Comparison of ENCODE assay signal across 22 cellular contexts in genomic region chr5:132877466-132877865, GRCh38. TPM values are rescaled to one million over a fixed set of nuclear protein-coding genes. Genes with fewer than 3 reads are reported as not detected.
DNase-seq lines count a peak whose midpoint lies in the region; ATAC-seq, FAIRE-seq and TF ChIP-seq lines count a peak whose summit lies in the region.
"Had no signal": no experiment of that assay in that cellular context is flagged by ENCODE, and none has a peak within 500 bp of the region (broad histone marks: within the 10 kb centered on the region; RNA-seq: fewer than 3 reads in every experiment).

No MANE protein-coding gene starts in this region.

- WGBS in psoas muscle, 3 donors, result 72 to 84% (median 73%) methylated on average over 2 of the region's 2 CpGs

- DNase-seq in astrocyte (ENCODE audit: low read depth) (no peak), chondrocyte (ENCODE audit: low spot score) (no peak), left lung (no peak), psoas muscle (no peak), NCI-H82 treated with DMSO at 0.1 percent for 48 hours (lab: John Stamatoyannopoulos, UW; ENCODE audit: unreplicated experiment) (no peak)
- DNase-seq in effector CD4-positive, alpha-beta T cell, result no peak
- DNase-seq: Caco-2; CD4-positive, CD25-positive, alpha-beta regulatory T cell; DMS153; Karpas-422; MG63; NCI-H1092; NCI-H146; NCI-H2081 treated with DMSO at 0.1 percent for 48 hours; NCI-H510A; NCI-H774 had no signal

- H3K27me3 ChIP-seq in astrocyte (ENCODE audit: insufficient read depth, low read length) (no peaks in the 10 kb centered on the region), left lung (no peaks in the 10 kb centered on the region), psoas muscle (ENCODE audit: insufficient read depth in 3 of 3, low read length in 2 of 3) (no peaks in the 10 kb centered on the region)
- H3K27me3 ChIP-seq: MG63 had no signal

- H3K4me3 ChIP-seq in astrocyte (ENCODE audit: insufficient read depth, low read depth, low read length) (no peak overlapping the region), left lung (no peak overlapping the region), psoas muscle (no peak overlapping the region)
- H3K4me3 ChIP-seq: MG63 had no signal

- no peak overlapping the region for H3K4me2 ChIP-seq in astrocyte (ENCODE audit: low read length)

- H3K79me2 ChIP-seq in astrocyte (ENCODE audit: insufficient read depth, low read length), result peaks cover 11% of the 10 kb centered on the region

- H3K9me3 ChIP-seq in astrocyte (ENCODE audit: insufficient read depth, low read depth, low read length) (no peaks in the 10 kb centered on the region), left lung (no peaks in the 10 kb centered on the region), psoas muscle (no peaks in the 10 kb centered on the region)
- H3K9me3 ChIP-seq: Caco-2, MG63 had no signal

- H3K27me3 Mint-ChIP-seq in astrocyte (ENCODE audit: low read depth, unreplicated experiment), result no peaks in the 10 kb centered on the region
- no peaks in the 10 kb centered on the region for H3K27me3 Mint-ChIP-seq in chondrocyte (ENCODE audit: low read depth)
- H3K27me3 Mint-ChIP-seq: B cell; CD4-positive, CD25-positive, alpha-beta regulatory T cell had no signal

- no peak overlapping the region for H3K4me3 Mint-ChIP-seq in astrocyte (ENCODE audit: unreplicated experiment)
- no peak overlapping the region for H3K4me3 Mint-ChIP-seq in chondrocyte (ENCODE audit: unreplicated experiment)
- H3K4me3 Mint-ChIP-seq: B cell; CD4-positive, CD25-positive, alpha-beta regulatory T cell had no signal

- TF ChIP-seq CTCF in astrocyte (IDR thresholded peaks at IDR 0.05; ENCODE audit: insufficient read depth, low read depth, low read length) (no peak), chondrocyte (IDR thresholded peaks at IDR 0.05) (no peak), left lung (IDR thresholded peaks at IDR 0.05) (no peak), psoas muscle (IDR thresholded peaks at IDR 0.05) (no peak)

- H3K4me1 Mint-ChIP-seq in astrocyte (ENCODE audit: low read depth, unreplicated experiment) (peaks cover 30% of the 10 kb centered on the region), chondrocyte (ENCODE audit: low read depth) (peaks cover 33% of the 10 kb centered on the region)
- H3K4me1 Mint-ChIP-seq: B cell had no signal

- peaks cover 11% of the 10 kb centered on the region for H3K4me1 ChIP-seq in astrocyte (ENCODE audit: insufficient read depth, low read length)
- H3K4me1 ChIP-seq in left lung, result no peaks in the 10 kb centered on the region
- peaks cover 28% of the 10 kb centered on the region for H3K4me1 ChIP-seq in psoas muscle

- FAIRE-seq in astrocyte (lab: Jason Lieb, UNC), result no peak
- FAIRE-seq: GM12892, H1 had no signal

- H2AFZ ChIP-seq in astrocyte (ENCODE audit: low read depth, low read length), result no peak overlapping the region

- H3K36me3 ChIP-seq in astrocyte (ENCODE audit: insufficient read depth, low read length) (peaks cover 54% of the 10 kb centered on the region), left lung (peaks cover 0 to 72% of the 10 kb centered on the region in 2 donors), psoas muscle (ENCODE audit: insufficient read depth in 1 of 2, low read depth in 1 of 2) (peaks cover 6 to 82% of the 10 kb centered on the region in 2 donors)

- H3K27ac Mint-ChIP-seq in astrocyte (ENCODE audit: unreplicated experiment) (peak overlapping the region; percentile 66), chondrocyte (ENCODE audit: unreplicated experiment) (peak overlapping the region; percentile 49)
- H3K27ac Mint-ChIP-seq: B cell; CD4-positive, CD25-positive, alpha-beta regulatory T cell had no signal

- peaks cover 33% of the 10 kb centered on the region for H4K20me1 ChIP-seq in astrocyte (ENCODE audit: insufficient read depth, low read length)

- peak; percentile 14 for ATAC-seq in left lung
- no peak for ATAC-seq in psoas muscle
- no peak for ATAC-seq in GM18520 (IDR thresholded peaks at IDR 0.05; ENCODE audit: unreplicated experiment)
- ATAC-seq: PC-3 had no signal

- peaks cover 27% of the 10 kb centered on the region for H3K36me3 Mint-ChIP-seq in astrocyte (ENCODE audit: low read depth, unreplicated experiment)
- H3K36me3 Mint-ChIP-seq in chondrocyte (ENCODE audit: low read depth), result peaks cover 31% of the 10 kb centered on the region

- H3K9ac ChIP-seq in astrocyte (ENCODE audit: low read length), result no peak overlapping the region

- intact Hi-C loops in left lung (cut with DNase I) (no loop called here), psoas muscle (cut with DNase I) (no loop called here)

- H3K27ac ChIP-seq in astrocyte (ENCODE audit: low read depth, low read length), result no peak overlapping the region
- no peak overlapping the region for H3K27ac ChIP-seq in left lung
- peak overlapping the region; percentile 61 for H3K27ac ChIP-seq in psoas muscle
- H3K27ac ChIP-seq: RWPE1 had no signal

- H3K9me3 Mint-ChIP-seq in astrocyte (ENCODE audit: unreplicated experiment), result no peaks in the 10 kb centered on the region
- H3K9me3 Mint-ChIP-seq in chondrocyte (ENCODE audit: low read depth), result no peaks in the 10 kb centered on the region
- H3K9me3 Mint-ChIP-seq: CD4-positive, CD25-positive, alpha-beta regulatory T cell had no signal

RNA-seq across cellular contexts. Expression of gene LEAP2, which starts 4.0 kb away (rescaled TPM):
- total RNA-seq in astrocyte, result 0.27 and 0.31 TPM in 2 replicates
- 0.35 to 0.72 TPM (median 0.60 TPM) in 3 replicates for total RNA-seq in chondrocyte
- 1 to 10 TPM; 1.2 to 1.9 TPM for total RNA-seq in left lung
- total RNA-seq in psoas muscle, result 1 to 10 TPM in 1 of 4 donors, under 1 TPM in 3; 0.51 to 1.1 (median 0.76) TPM
- polyA plus RNA-seq in psoas muscle, result 1 to 10 TPM in 2 of 3 donors, under 1 TPM in 1; 0.70 to 2.7 (median 2.4) TPM

RNA-seq across cellular contexts. Expression of gene UQCRQ, which starts 11.0 kb away (rescaled TPM):
- total RNA-seq in astrocyte (382 and 409 TPM in 2 replicates), chondrocyte (378 to 436 TPM (median 403 TPM) in 3 replicates), left lung (100 to 1,000 TPM; 386 to 507 TPM), psoas muscle (100 to 1,000 TPM; 696 to 985 (median 915) TPM)
- 100 to 1,000 TPM; 649 to 919 (median 760) TPM for polyA plus RNA-seq in psoas muscle

RNA-seq across cellular contexts. Expression of gene GDF9, which starts 11.2 kb away (rescaled TPM):
- total RNA-seq in astrocyte (0.34 and 0.46 TPM in 2 replicates), chondrocyte (0.29 to 0.38 TPM (median 0.30 TPM) in 3 replicates), left lung (under 1 TPM; 0.26 to 0.39 TPM), psoas muscle (1 to 10 TPM in 1 of 4 donors, under 1 TPM in 3; 0.57 to 1.2 (median 0.78) TPM)
- polyA plus RNA-seq in psoas muscle, result 1 to 10 TPM in 1 of 3 donors, under 1 TPM in 2; 0.07 to 1.2 (median 0.17) TPM
- total RNA-seq: H1, PC-3 had no signal

RNA-seq across cellular contexts. Expression of gene SHROOM1, which starts 47.0 kb away (rescaled TPM):
- 5.0 TPM in 2 replicates for total RNA-seq in astrocyte
- 6.5 to 7.7 TPM (median 7.6 TPM) in 3 replicates for total RNA-seq in chondrocyte
- total RNA-seq in left lung, result 10 to 100 TPM; 15.8 to 20.6 TPM
- total RNA-seq in psoas muscle, result 1 to 10 TPM; 1.5 to 2.3 (median 1.9) TPM
- polyA plus RNA-seq in psoas muscle, result 1 to 10 TPM in 2 of 3 donors, under 1 TPM in 1; 0.66 to 1.5 (median 1.1) TPM
- polyA plus RNA-seq: CD4-positive, CD25-positive, alpha-beta regulatory T cell had no signal
